In the genomic region with DNA sequence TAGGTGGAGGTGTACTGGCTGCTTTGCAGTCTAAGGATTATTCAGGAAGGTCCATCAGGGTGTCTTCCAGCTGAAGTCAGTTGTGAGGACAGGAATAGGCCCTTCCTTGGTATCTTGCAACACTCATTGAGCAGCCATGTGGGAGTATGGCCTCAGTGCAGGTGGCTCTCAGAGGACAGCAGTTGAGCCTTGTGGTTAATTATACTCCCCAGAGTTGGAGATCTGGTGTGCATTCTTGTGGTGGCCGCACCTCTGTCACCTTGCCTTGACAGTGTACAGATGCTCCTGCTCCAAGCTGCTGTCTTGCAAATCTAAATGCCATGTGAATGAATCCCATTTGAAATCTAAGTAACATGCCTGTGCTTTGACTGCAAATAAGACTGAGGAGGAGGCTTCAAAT, we compare ENCODE assay signal across 11 cellular contexts.
"Had no signal": no experiment of that assay in that cellular context is flagged by ENCODE, and none has a peak within 500 bp of the region (broad histone marks: within the 10 kb centered on the region; RNA-seq: fewer than 3 reads in every experiment).

No MANE protein-coding gene starts in this region.

- H3K36me3 ChIP-seq: neutrophil, tibial nerve had no signal

- H3K4me3 ChIP-seq: skin epidermis, tibial nerve had no signal

- FAIRE-seq: islet of Langerhans had no signal

- H3K9me3 ChIP-seq: neutrophil, tibial nerve had no signal

- ATAC-seq: esophagus mucosa; naive thymus-derived CD4-positive, alpha-beta T cell; stimulated activated naive B cell treated with anti-CD40 and anti-IgM and Interleukin-4, amounts not matched to agents 10 μg/mL and 1 μg/mL and 100 μg/mL, for 72 hours had no signal

- H3K27ac ChIP-seq: neutrophil, skin epidermis, tibial nerve had no signal

- DNase-seq: activated CD4-positive, alpha-beta T cell treated with anti-CD3 and anti-CD28 coated beads, Interleukin-2, amount 50 U/mL, for 4 hours; activated CD4-positive, CD25-positive, alpha-beta regulatory T cell treated with anti-CD3 and anti-CD28 coated beads, Interleukin-2, amount 50 U/mL, for 72 hours; activated effector memory CD4-positive, alpha-beta T cell treated with Interleukin-2 at 50 U/mL for 16 hours; activated T-cell treated with anti-CD3 and anti-CD28 coated beads, Interleukin-2, amount 50 U/mL, for 24 hours; naive thymus-derived CD4-positive, alpha-beta T cell; stimulated activated naive B cell treated with anti-CD40 and anti-IgM and Interleukin-4, amounts not matched to agents 10 μg/mL and 1 μg/mL and 100 μg/mL, for 72 hours had no signal

- H3K4me1 ChIP-seq: tibial nerve had no signal

- H3K27me3 ChIP-seq: neutrophil, tibial nerve had no signal
